ENCODE assay signal across 26 cellular contexts in the genomic region with DNA sequence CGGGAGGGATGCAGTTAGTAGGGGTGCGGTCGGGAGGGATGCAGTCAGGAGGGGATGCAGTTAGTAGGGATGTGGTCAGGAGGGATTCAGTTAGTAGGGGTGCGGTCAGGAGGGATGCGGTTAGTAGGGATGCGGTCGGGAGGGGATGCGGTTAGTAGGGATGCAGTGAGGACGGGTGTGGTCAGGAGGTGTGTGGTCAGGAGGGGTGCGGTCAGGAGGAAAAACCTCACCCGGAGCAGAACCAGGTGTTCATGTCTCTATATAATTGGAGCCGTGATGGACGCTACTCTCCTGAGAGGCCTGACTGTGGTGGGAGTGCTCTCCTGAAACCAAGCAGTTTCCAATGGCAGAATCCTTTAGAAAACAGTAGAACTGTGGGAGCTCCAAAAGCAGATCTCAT.
A peak's percentile ranks its signal among the peaks of the same experiment; 100 is the strongest.
DNase-seq lines count a peak whose midpoint lies in the region; ATAC-seq and TF ChIP-seq lines count a peak whose summit lies in the region.
"Had no signal": no experiment of that assay in that cellular context is flagged by ENCODE, and none has a peak within 500 bp of the region (broad histone marks: within the 10 kb centered on the region; RNA-seq: fewer than 3 reads in every experiment).

No MANE protein-coding gene starts in this region.

- peaks cover 13 to 36% (median 14%) of the 10 kb centered on the region in 3 donors for H3K4me1 ChIP-seq in esophagus squamous epithelium

- no peaks in the 10 kb centered on the region for H3K9me3 ChIP-seq in esophagus squamous epithelium
- H3K9me3 ChIP-seq: BLaER1, Caco-2 had no signal

- H3K4me1 Mint-ChIP-seq in activated CD4-positive, alpha-beta memory T cell treated with anti-CD3 and anti-CD28 coated beads for 36 hours (ENCODE audit: low read depth), result peaks cover 21% of the 10 kb centered on the region
- peaks cover 16% of the 10 kb centered on the region for H3K4me1 Mint-ChIP-seq in activated CD4-positive, alpha-beta memory T cell treated with anti-CD3 and anti-CD28 coated beads, Interleukin-2, amount 10 ng/mL, durations not matched to agents 7 days and 5 days
- peaks cover 18% of the 10 kb centered on the region for H3K4me1 Mint-ChIP-seq in central memory CD8-positive, alpha-beta T cell
- H3K4me1 Mint-ChIP-seq in stimulated activated effector memory CD8-positive, alpha-beta T cell treated with anti-CD3 and anti-CD28 coated beads, Interleukin-12 subunit alpha, Interleukin-12 subunit beta, amount 100 ng/mL, for 72 hours, result peaks cover 25% of the 10 kb centered on the region
- peaks cover 15 to 18% of the 10 kb centered on the region in 2 donors for H3K4me1 Mint-ChIP-seq in natural killer cell treated with Interleukin-12 subunit alpha and Interleukin-12 subunit beta and Interleukin-15 and Interleukin-18, amount 100 ng/mL, for 72 hours (ENCODE audit: low read depth in 2 of 2)

- no peak for DNase-seq in activated CD4-positive, alpha-beta memory T cell treated with anti-CD3 and anti-CD28 coated beads for 36 hours
- no peak for DNase-seq in activated CD4-positive, alpha-beta memory T cell treated with anti-CD3 and anti-CD28 coated beads, Interleukin-2, amount 10 ng/mL, durations not matched to agents 7 days and 5 days
- DNase-seq in Jurkat, Clone E6-1 (ENCODE audit: low read depth, low spot score), result peak; percentile 81
- DNase-seq in central memory CD8-positive, alpha-beta T cell (ENCODE audit: low spot score in 2 of 2), result no peak
- no peak for DNase-seq in stimulated activated effector memory CD8-positive, alpha-beta T cell treated with anti-CD3 and anti-CD28 coated beads, Interleukin-12 subunit alpha, Interleukin-12 subunit beta, amount 100 ng/mL, for 72 hours (ENCODE audit: low spot score in 2 of 2)
- DNase-seq in esophagus squamous epithelium (lab: John Stamatoyannopoulos, UW) (no peak), NCI-H1436 treated with DMSO at 0.1 percent for 48 hours (lab: John Stamatoyannopoulos, UW) (no peak)
- DNase-seq in natural killer cell treated with Interleukin-12 subunit alpha and Interleukin-12 subunit beta and Interleukin-15 and Interleukin-18, amount 100 ng/mL, for 72 hours (ENCODE audit: low spot score), result no peak
- DNase-seq: ACHN, Caco-2, DMS 273 treated with DMSO at 0.1 percent for 48 hours, DMS79 treated with DMSO at 0.1 percent for 48 hours, H9, KG1, MV-4-11, NCI-H1105 treated with DMSO at 0.1 percent for 48 hours, NCI-H1694, NCI-H2081, NCI-H2171, NCI-H524 treated with DMSO at 0.1 percent for 48 hours, OCI-M1, Right ventricle myocardium superior had no signal

- H3K27me3 Mint-ChIP-seq in activated CD4-positive, alpha-beta memory T cell treated with anti-CD3 and anti-CD28 coated beads for 36 hours, result peaks cover 10% of the 10 kb centered on the region
- H3K27me3 Mint-ChIP-seq in activated CD4-positive, alpha-beta memory T cell treated with anti-CD3 and anti-CD28 coated beads, Interleukin-2, amount 10 ng/mL, durations not matched to agents 7 days and 5 days, result peaks cover 40% of the 10 kb centered on the region
- H3K27me3 Mint-ChIP-seq in central memory CD8-positive, alpha-beta T cell, result peaks cover 23% of the 10 kb centered on the region
- H3K27me3 Mint-ChIP-seq in natural killer cell treated with Interleukin-12 subunit alpha and Interleukin-12 subunit beta and Interleukin-15 and Interleukin-18, amount 100 ng/mL, for 72 hours, result peaks cover 11 to 13% of the 10 kb centered on the region in 2 donors

- H3K36me3 Mint-ChIP-seq in activated CD4-positive, alpha-beta memory T cell treated with anti-CD3 and anti-CD28 coated beads for 36 hours, result no peaks in the 10 kb centered on the region
- peaks cover 10% of the 10 kb centered on the region for H3K36me3 Mint-ChIP-seq in activated CD4-positive, alpha-beta memory T cell treated with anti-CD3 and anti-CD28 coated beads, Interleukin-2, amount 10 ng/mL, durations not matched to agents 7 days and 5 days (ENCODE audit: low read depth)
- H3K36me3 Mint-ChIP-seq in central memory CD8-positive, alpha-beta T cell (ENCODE audit: insufficient read depth), result peaks cover 23% of the 10 kb centered on the region
- peaks cover 28% of the 10 kb centered on the region for H3K36me3 Mint-ChIP-seq in stimulated activated effector memory CD8-positive, alpha-beta T cell treated with anti-CD3 and anti-CD28 coated beads, Interleukin-12 subunit alpha, Interleukin-12 subunit beta, amount 100 ng/mL, for 72 hours
- H3K36me3 Mint-ChIP-seq in natural killer cell treated with Interleukin-12 subunit alpha and Interleukin-12 subunit beta and Interleukin-15 and Interleukin-18, amount 100 ng/mL, for 72 hours, result no peaks in the 10 kb centered on the region

- no peak overlapping the region for H3K27ac Mint-ChIP-seq in activated CD4-positive, alpha-beta memory T cell treated with anti-CD3 and anti-CD28 coated beads for 36 hours
- H3K27ac Mint-ChIP-seq in activated CD4-positive, alpha-beta memory T cell treated with anti-CD3 and anti-CD28 coated beads, Interleukin-2, amount 10 ng/mL, durations not matched to agents 7 days and 5 days, result no peak overlapping the region
- peak overlapping the region; percentile 86 for H3K27ac Mint-ChIP-seq in central memory CD8-positive, alpha-beta T cell (ENCODE audit: low read depth)
- H3K27ac Mint-ChIP-seq in stimulated activated effector memory CD8-positive, alpha-beta T cell treated with anti-CD3 and anti-CD28 coated beads, Interleukin-12 subunit alpha, Interleukin-12 subunit beta, amount 100 ng/mL, for 72 hours, result peak overlapping the region; percentile 44
- H3K27ac Mint-ChIP-seq in natural killer cell treated with Interleukin-12 subunit alpha and Interleukin-12 subunit beta and Interleukin-15 and Interleukin-18, amount 100 ng/mL, for 72 hours, result no peak overlapping the region
- H3K27ac Mint-ChIP-seq: CD4-positive, alpha-beta T cell; H9 had no signal

- no peak for TF ChIP-seq CTCF in esophagus squamous epithelium (IDR thresholded peaks at IDR 0.05)

- no peak overlapping the region for H3K27ac ChIP-seq in esophagus squamous epithelium
- H3K27ac ChIP-seq: 22Rv1, BLaER1 had no signal

- no peak for ATAC-seq in central memory CD8-positive, alpha-beta T cell (replicated peaks; ENCODE audit: extremely low read depth, poor library complexity, severe bottlenecking)
- ATAC-seq in stimulated activated effector memory CD8-positive, alpha-beta T cell treated with anti-CD3 and anti-CD28 coated beads, Interleukin-12 subunit alpha, Interleukin-12 subunit beta, amount 100 ng/mL, for 72 hours, result no peak
- ATAC-seq in natural killer cell treated with Interleukin-12 subunit alpha and Interleukin-12 subunit beta and Interleukin-15 and Interleukin-18, amount 100 ng/mL, for 72 hours, result no peak
- ATAC-seq: GM12878 had no signal

- H3K27me3 ChIP-seq in esophagus squamous epithelium, result no peaks in the 10 kb centered on the region
- H3K27me3 ChIP-seq: BLaER1 had no signal

- H3K36me3 ChIP-seq in esophagus squamous epithelium, result no peaks in the 10 kb centered on the region
- H3K36me3 ChIP-seq: BLaER1 had no signal

- no peak overlapping the region for H3K4me3 ChIP-seq in Jurkat, Clone E6-1 (ENCODE audit: low read length)
- no peak overlapping the region for H3K4me3 ChIP-seq in esophagus squamous epithelium
- H3K4me3 ChIP-seq: BLaER1, GM12878 had no signal

- WGBS in esophagus squamous epithelium, 2 donors, result 55 to 62% methylated on average over 13 of the region's 13 CpGs

- H3K4me3 Mint-ChIP-seq in activated CD4-positive, alpha-beta memory T cell treated with anti-CD3 and anti-CD28 coated beads for 36 hours, result peak overlapping the region; percentile 0
- H3K4me3 Mint-ChIP-seq in activated CD4-positive, alpha-beta memory T cell treated with anti-CD3 and anti-CD28 coated beads, Interleukin-2, amount 10 ng/mL, durations not matched to agents 7 days and 5 days, result no peak overlapping the region
- H3K4me3 Mint-ChIP-seq in central memory CD8-positive, alpha-beta T cell, result no peak overlapping the region
- H3K4me3 Mint-ChIP-seq in stimulated activated effector memory CD8-positive, alpha-beta T cell treated with anti-CD3 and anti-CD28 coated beads, Interleukin-12 subunit alpha, Interleukin-12 subunit beta, amount 100 ng/mL, for 72 hours, result no peak overlapping the region
- H3K4me3 Mint-ChIP-seq in natural killer cell treated with Interleukin-12 subunit alpha and Interleukin-12 subunit beta and Interleukin-15 and Interleukin-18, amount 100 ng/mL, for 72 hours, result no peak overlapping the region
- H3K4me3 Mint-ChIP-seq: CD4-positive, alpha-beta T cell; H9 had no signal

- POLR2A ChIA-PET in activated CD4-positive, alpha-beta memory T cell treated with anti-CD3 and anti-CD28 coated beads for 36 hours (lab: Charles Lee), result no interaction called here
- POLR2A ChIA-PET in activated CD4-positive, alpha-beta memory T cell treated with anti-CD3 and anti-CD28 coated beads, Interleukin-2, amount 10 ng/mL, durations not matched to agents 7 days and 5 days (lab: Charles Lee), result no interaction called here

- intact Hi-C loops in activated CD4-positive, alpha-beta memory T cell treated with anti-CD3 and anti-CD28 coated beads for 36 hours (cut with micrococcal nuclease), result no loop called here
- intact Hi-C loops in esophagus squamous epithelium (cut with DNase I), result no loop called here

- CTCF ChIA-PET in activated CD4-positive, alpha-beta memory T cell treated with anti-CD3 and anti-CD28 coated beads for 36 hours (lab: Charles Lee), result no interaction called here
- CTCF ChIA-PET in activated CD4-positive, alpha-beta memory T cell treated with anti-CD3 and anti-CD28 coated beads, Interleukin-2, amount 10 ng/mL, durations not matched to agents 7 days and 5 days (lab: Charles Lee), result no interaction called here

- no peaks in the 10 kb centered on the region for H3K9me3 Mint-ChIP-seq in activated CD4-positive, alpha-beta memory T cell treated with anti-CD3 and anti-CD28 coated beads for 36 hours
- H3K9me3 Mint-ChIP-seq in activated CD4-positive, alpha-beta memory T cell treated with anti-CD3 and anti-CD28 coated beads, Interleukin-2, amount 10 ng/mL, durations not matched to agents 7 days and 5 days, result peaks cover 6% of the 10 kb centered on the region
- no peaks in the 10 kb centered on the region for H3K9me3 Mint-ChIP-seq in central memory CD8-positive, alpha-beta T cell
- H3K9me3 Mint-ChIP-seq in stimulated activated effector memory CD8-positive, alpha-beta T cell treated with anti-CD3 and anti-CD28 coated beads, Interleukin-12 subunit alpha, Interleukin-12 subunit beta, amount 100 ng/mL, for 72 hours, result no peaks in the 10 kb centered on the region
- H3K9me3 Mint-ChIP-seq in natural killer cell treated with Interleukin-12 subunit alpha and Interleukin-12 subunit beta and Interleukin-15 and Interleukin-18, amount 100 ng/mL, for 72 hours, result no peaks in the 10 kb centered on the region
- H3K9me3 Mint-ChIP-seq: CD4-positive, alpha-beta T cell; H9 had no signal

- TF ChIP-seq POLR2A in esophagus squamous epithelium (IDR thresholded peaks at IDR 0.05), result no peak

Comparison
In these comparisons a context has a peak if more than half of its experiments do, and no peak if none do; other contexts are left out.
1. H3K27ac Mint-ChIP-seq: peak in central memory CD8-positive, alpha-beta T cell (single experiment) and stimulated activated effector memory CD8-positive, alpha-beta T cell treated with anti-CD3 and anti-CD28 coated beads, Interleukin-12 subunit alpha, Interleukin-12 subunit beta, amount 100 ng/mL, for 72 hours (single experiment); none in activated CD4-positive, alpha-beta memory T cell treated with anti-CD3 and anti-CD28 coated beads for 36 hours (single experiment), activated CD4-positive, alpha-beta memory T cell treated with anti-CD3 and anti-CD28 coated beads, Interleukin-2, amount 10 ng/mL, durations not matched to agents 7 days and 5 days (single experiment) and natural killer cell treated with Interleukin-12 subunit alpha and Interleukin-12 subunit beta and Interleukin-15 and Interleukin-18, amount 100 ng/mL, for 72 hours (0 of 2).